In genomic region chr3:178059124-178059523, GRCh38 we compare ENCODE assay signal across 19 cellular contexts.
DNase-seq lines count a peak whose midpoint lies in the region; ATAC-seq and TF ChIP-seq lines count a peak whose summit lies in the region.
"Had no signal": no experiment of that assay in that cellular context is flagged by ENCODE, and none has a peak within 500 bp of the region (broad histone marks: within the 10 kb centered on the region; RNA-seq: fewer than 3 reads in every experiment).

No MANE protein-coding gene starts in this region.

- ATAC-seq in GM21825 (IDR thresholded peaks at IDR 0.05; ENCODE audit: unreplicated experiment): no peak
- ATAC-seq: natural killer cell had no signal

- H3K9me3 ChIP-seq in muscle layer of duodenum (ENCODE audit: control insufficient read depth in 1 of 2, low read length in 2 of 2): no peaks in the 10 kb centered on the region
- H3K9me3 ChIP-seq: breast epithelium, Peyer's patch had no signal

- peak overlapping the region; percentile 1 for H3K27ac ChIP-seq in muscle layer of duodenum (ENCODE audit: low read length)
- H3K27ac ChIP-seq: breast epithelium, C4-2B had no signal

- CTCF ChIA-PET in HEK293T (lab: Yijun Ruan, JAX): no interaction called here

- no peaks in the 10 kb centered on the region for H3K36me3 ChIP-seq in muscle layer of duodenum (ENCODE audit: control insufficient read depth in 1 of 2, insufficient read depth in 2 of 2, low read length in 2 of 2)
- no peaks in the 10 kb centered on the region for H3K36me3 ChIP-seq in H7 (replicated peaks; ENCODE audit: control insufficient read depth, insufficient read depth, low read length)
- H3K36me3 ChIP-seq: breast epithelium, Peyer's patch had no signal

- DNase-seq in DMS153 treated with DMSO at 0.1 percent for 48 hours (lab: John Stamatoyannopoulos, UW; ENCODE audit: unreplicated experiment) (peak; percentile 25), DMS153 (lab: John Stamatoyannopoulos, UW) (no peak), NCI-H128 (lab: John Stamatoyannopoulos, UW; ENCODE audit: unreplicated experiment) (peak; percentile 22), choroid plexus epithelial cell (ENCODE audit: low read depth) (peak; percentile 69), H7 (no peak), HEK293T (ENCODE audit: extremely low spot score) (no peak)
- DNase-seq: 8988T; activated CD4-positive, alpha-beta T cell treated with anti-CD3 and anti-CD28 coated beads, Interleukin-2, amount 50 U/mL, for 4 hours; activated T-cell treated with anti-CD3 and anti-CD28 coated beads, Interleukin-2, amount 50 U/mL, for 24 hours; DND-41; natural killer cell; NCI-H510A; Peyer's patch; stimulated activated CD4-positive, alpha-beta T cell treated with anti-CD3 and anti-CD28 coated beads, Interleukin-12 subunit alpha, Interleukin-12 subunit beta, amount 100 ng/mL, for 4 hours; stimulated activated naive CD4-positive, alpha-beta T cell had no signal

- no peak for TF ChIP-seq CTCF in choroid plexus epithelial cell (conservative IDR thresholded peaks at IDR 0.05; ENCODE audit: low read depth, low read length)

- H3K4me1 ChIP-seq in muscle layer of duodenum (ENCODE audit: control insufficient read depth in 1 of 2, insufficient read depth in 2 of 2, low read length in 2 of 2): peaks cover 0 to 16% of the 10 kb centered on the region in 2 donors
- H3K4me1 ChIP-seq: breast epithelium had no signal

- no peak overlapping the region for H3K4me3 ChIP-seq in choroid plexus epithelial cell (ENCODE audit: low read depth, low read length)
- no peak overlapping the region for H3K4me3 ChIP-seq in muscle layer of duodenum (ENCODE audit: low read depth in 1 of 2, low read length in 2 of 2)
- H3K4me3 ChIP-seq in H7 (ENCODE audit: insufficient read depth, low read depth, low read length): no peak overlapping the region
- H3K4me3 ChIP-seq: Peyer's patch had no signal

- POLR2A ChIA-PET in HEK293T (lab: Yijun Ruan, JAX): no interaction called here

- H3K27me3 ChIP-seq in muscle layer of duodenum (ENCODE audit: low read depth, low read length) (no peaks in the 10 kb centered on the region), H7 (ENCODE audit: control insufficient read depth, insufficient read depth, low read length) (no peaks in the 10 kb centered on the region)
- H3K27me3 ChIP-seq: breast epithelium, Peyer's patch had no signal

TF ChIP-seq in HEK293T, 16 proteins besides CTCF, POLR2A, EP300 and RAD21:
- TF ChIP-seq LEF1 (IDR thresholded peaks at IDR 0.05; ENCODE audit: borderline replicate concordance) (no peak), PKNOX1 (IDR thresholded peaks at IDR 0.05) (no peak), FOXK2 (IDR thresholded peaks at IDR 0.05) (no peak), SUZ12 (IDR thresholded peaks at IDR 0.05) (no peak), CTBP1 (IDR thresholded peaks at IDR 0.05; ENCODE audit: borderline replicate concordance) (no peak), L3MBTL2 (conservative IDR thresholded peaks at IDR 0.05) (no peak), ELF4 (IDR thresholded peaks at IDR 0.05) (no peak), FOXA1 (IDR thresholded peaks at IDR 0.05) (no peak), FOXM1 (IDR thresholded peaks at IDR 0.05; ENCODE audit: borderline replicate concordance) (no peak), NFRKB (IDR thresholded peaks at IDR 0.05) (no peak), HDGF (IDR thresholded peaks at IDR 0.05; ENCODE audit: borderline replicate concordance) (no peak), SP1 (IDR thresholded peaks at IDR 0.05) (no peak), ZNF384 (IDR thresholded peaks at IDR 0.05) (no peak)

Comparison
In these comparisons a context has a peak if more than half of its experiments do, and no peak if none do; other contexts are left out.
1. DNase-seq: peak in DMS153 treated with DMSO at 0.1 percent for 48 hours (single experiment), NCI-H128 (single experiment) and choroid plexus epithelial cell (single experiment); none in DMS153 (single experiment), H7 (single experiment) and HEK293T (single experiment).